10 cellular contexts compared by ENCODE assay signal in genomic region chr20:44448753-44449546, GRCh38. TPM values are rescaled to one million over a fixed set of nuclear protein-coding genes. Genes with fewer than 3 reads are reported as not detected.
DNase-seq lines count a peak whose midpoint lies in the region; ATAC-seq and TF ChIP-seq lines count a peak whose summit lies in the region.
"Had no signal": no experiment of that assay in that cellular context is flagged by ENCODE, and none has a peak within 500 bp of the region (broad histone marks: within the 10 kb centered on the region; RNA-seq: fewer than 3 reads in every experiment).

No MANE protein-coding gene starts in this region.

- no peaks in the 10 kb centered on the region for H3K36me3 ChIP-seq in Loucy (ENCODE audit: insufficient read depth, low read length)

- no peaks in the 10 kb centered on the region for H3K27me3 Mint-ChIP-seq in activated CD4-positive, alpha-beta memory T cell treated with anti-CD3 and anti-CD28 coated beads for 36 hours
- peaks cover 8% of the 10 kb centered on the region for H3K27me3 Mint-ChIP-seq in activated CD4-positive, alpha-beta memory T cell treated with anti-CD3 and anti-CD28 coated beads, Interleukin-2, amount 10 ng/mL, durations not matched to agents 7 days and 5 days
- H3K27me3 Mint-ChIP-seq in progenitor cell of endocrine pancreas = no peaks in the 10 kb centered on the region
- H3K27me3 Mint-ChIP-seq: stimulated activated naive CD8-positive, alpha-beta T cell treated with anti-CD3 and anti-CD28 coated beads, Interleukin-15, Interleukin-2, amounts not matched to agents 100 ng/mL and 50 ng/mL, for 24 hours had no signal

- no peaks in the 10 kb centered on the region for H3F3A ChIP-seq in Loucy (ENCODE audit: low read depth)

- H3K9me3 ChIP-seq in Loucy (ENCODE audit: insufficient read depth, low read depth, low read length) = no peaks in the 10 kb centered on the region

- DNase-seq in activated CD4-positive, alpha-beta memory T cell treated with anti-CD3 and anti-CD28 coated beads for 36 hours = peak; percentile 17
- no peak for DNase-seq in activated CD4-positive, alpha-beta memory T cell treated with anti-CD3 and anti-CD28 coated beads, Interleukin-2, amount 10 ng/mL, durations not matched to agents 7 days and 5 days
- peak; percentile 26 for DNase-seq in choroid plexus epithelial cell (ENCODE audit: low read depth)
- no peak for DNase-seq in progenitor cell of endocrine pancreas (ENCODE audit: low spot score, unreplicated experiment)
- no peak for DNase-seq in KBM-7
- no peak for DNase-seq in AG08395 (ENCODE audit: low spot score)

- H3K9me3 Mint-ChIP-seq in activated CD4-positive, alpha-beta memory T cell treated with anti-CD3 and anti-CD28 coated beads for 36 hours = no peaks in the 10 kb centered on the region
- no peaks in the 10 kb centered on the region for H3K9me3 Mint-ChIP-seq in activated CD4-positive, alpha-beta memory T cell treated with anti-CD3 and anti-CD28 coated beads, Interleukin-2, amount 10 ng/mL, durations not matched to agents 7 days and 5 days
- H3K9me3 Mint-ChIP-seq in progenitor cell of endocrine pancreas (ENCODE audit: low read depth) = no peaks in the 10 kb centered on the region
- H3K9me3 Mint-ChIP-seq: stimulated activated naive CD8-positive, alpha-beta T cell treated with anti-CD3 and anti-CD28 coated beads, Interleukin-15, Interleukin-2, amounts not matched to agents 100 ng/mL and 50 ng/mL, for 24 hours had no signal

- H3K27ac Mint-ChIP-seq in activated CD4-positive, alpha-beta memory T cell treated with anti-CD3 and anti-CD28 coated beads for 36 hours = no peak overlapping the region
- H3K27ac Mint-ChIP-seq in activated CD4-positive, alpha-beta memory T cell treated with anti-CD3 and anti-CD28 coated beads, Interleukin-2, amount 10 ng/mL, durations not matched to agents 7 days and 5 days = no peak overlapping the region
- H3K27ac Mint-ChIP-seq in progenitor cell of endocrine pancreas = no peak overlapping the region
- H3K27ac Mint-ChIP-seq: stimulated activated naive CD8-positive, alpha-beta T cell treated with anti-CD3 and anti-CD28 coated beads, Interleukin-15, Interleukin-2, amounts not matched to agents 100 ng/mL and 50 ng/mL, for 24 hours had no signal

- no peaks in the 10 kb centered on the region for H3K36me3 Mint-ChIP-seq in activated CD4-positive, alpha-beta memory T cell treated with anti-CD3 and anti-CD28 coated beads for 36 hours
- no peaks in the 10 kb centered on the region for H3K36me3 Mint-ChIP-seq in activated CD4-positive, alpha-beta memory T cell treated with anti-CD3 and anti-CD28 coated beads, Interleukin-2, amount 10 ng/mL, durations not matched to agents 7 days and 5 days (ENCODE audit: low read depth)
- no peaks in the 10 kb centered on the region for H3K36me3 Mint-ChIP-seq in progenitor cell of endocrine pancreas (ENCODE audit: insufficient read depth)

- H3K27me3 ChIP-seq in Loucy (ENCODE audit: insufficient read depth, low read length, poor library complexity, severe bottlenecking) = no peaks in the 10 kb centered on the region

- POLR2A ChIA-PET in activated CD4-positive, alpha-beta memory T cell treated with anti-CD3 and anti-CD28 coated beads for 36 hours (lab: Charles Lee) = no interaction called here
- POLR2A ChIA-PET in activated CD4-positive, alpha-beta memory T cell treated with anti-CD3 and anti-CD28 coated beads, Interleukin-2, amount 10 ng/mL, durations not matched to agents 7 days and 5 days (lab: Charles Lee) = no interaction called here

- no peak overlapping the region for H3K9ac ChIP-seq in Loucy (ENCODE audit: low read depth, low read length, poor library complexity, severe bottlenecking)

- no peaks in the 10 kb centered on the region for H3K4me1 ChIP-seq in Loucy (ENCODE audit: insufficient read depth, low read length, poor library complexity, severe bottlenecking)

- TF ChIP-seq CTCF in Loucy (conservative IDR thresholded peaks at IDR 0.05; ENCODE audit: low read length) (peak; percentile 73), choroid plexus epithelial cell (conservative IDR thresholded peaks at IDR 0.05; ENCODE audit: low read depth, low read length) (peak; percentile 47), progenitor cell of endocrine pancreas (IDR thresholded peaks at IDR 0.05; ENCODE audit: unreplicated experiment) (peak; percentile 35)

- no peaks in the 10 kb centered on the region for H3K4me1 Mint-ChIP-seq in activated CD4-positive, alpha-beta memory T cell treated with anti-CD3 and anti-CD28 coated beads for 36 hours (ENCODE audit: low read depth)
- no peaks in the 10 kb centered on the region for H3K4me1 Mint-ChIP-seq in activated CD4-positive, alpha-beta memory T cell treated with anti-CD3 and anti-CD28 coated beads, Interleukin-2, amount 10 ng/mL, durations not matched to agents 7 days and 5 days
- peaks cover 11% of the 10 kb centered on the region for H3K4me1 Mint-ChIP-seq in progenitor cell of endocrine pancreas (ENCODE audit: low read depth)

- H3K4me3 Mint-ChIP-seq in activated CD4-positive, alpha-beta memory T cell treated with anti-CD3 and anti-CD28 coated beads for 36 hours = no peak overlapping the region
- H3K4me3 Mint-ChIP-seq in activated CD4-positive, alpha-beta memory T cell treated with anti-CD3 and anti-CD28 coated beads, Interleukin-2, amount 10 ng/mL, durations not matched to agents 7 days and 5 days = no peak overlapping the region
- no peak overlapping the region for H3K4me3 Mint-ChIP-seq in progenitor cell of endocrine pancreas (ENCODE audit: low read depth)
- H3K4me3 Mint-ChIP-seq: stimulated activated naive CD8-positive, alpha-beta T cell treated with anti-CD3 and anti-CD28 coated beads, Interleukin-15, Interleukin-2, amounts not matched to agents 100 ng/mL and 50 ng/mL, for 24 hours had no signal

- in situ Hi-C loops in KBM-7 (cut with MboI; ENCODE audit: low pct_unique_long_range_greater_than_20kb, low sequenced_read_pairs) = no loop called here

- no peaks in the 10 kb centered on the region for H4K20me1 ChIP-seq in Loucy (ENCODE audit: insufficient read depth, low read length, poor library complexity, severe bottlenecking)

- CTCF ChIA-PET in activated CD4-positive, alpha-beta memory T cell treated with anti-CD3 and anti-CD28 coated beads for 36 hours (lab: Charles Lee) = no interaction called here
- CTCF ChIA-PET in activated CD4-positive, alpha-beta memory T cell treated with anti-CD3 and anti-CD28 coated beads, Interleukin-2, amount 10 ng/mL, durations not matched to agents 7 days and 5 days (lab: Charles Lee) = interaction anchor here (0.5 kb wide), 1 partner anchor 25 kb away, joined by 3 read pairs; no protein-coding TSS in a partner anchor

- no peak overlapping the region for H3K4me2 ChIP-seq in Loucy (ENCODE audit: low read depth, low read length, poor library complexity, severe bottlenecking)

- H3K9me2 ChIP-seq in Loucy (replicated peaks; ENCODE audit: low read depth, low read length) = no peaks in the 10 kb centered on the region

- intact Hi-C loops in activated CD4-positive, alpha-beta memory T cell treated with anti-CD3 and anti-CD28 coated beads for 36 hours (cut with micrococcal nuclease) = no loop called here

- no peak for ATAC-seq in GM18870 (IDR thresholded peaks at IDR 0.05; ENCODE audit: unreplicated experiment)

- no peaks in the 10 kb centered on the region for H3K79me2 ChIP-seq in Loucy (ENCODE audit: insufficient read depth, low read length)

- H3K4me3 ChIP-seq in Loucy (ENCODE audit: low read length, poor library complexity, severe bottlenecking) = no peak overlapping the region
- no peak overlapping the region for H3K4me3 ChIP-seq in choroid plexus epithelial cell (ENCODE audit: low read depth, low read length)
- H3K4me3 ChIP-seq: SK-N-MC had no signal

- no peak overlapping the region for H2AFZ ChIP-seq in Loucy (ENCODE audit: low read length)

RNA-seq across cellular contexts. Expression of gene TTPAL, which starts 26.7 kb away (rescaled TPM):
- 10 to 100 TPM; 18.1 to 18.6 TPM for total RNA-seq in activated CD4-positive, alpha-beta memory T cell treated with anti-CD3 and anti-CD28 coated beads for 36 hours
- total RNA-seq in activated CD4-positive, alpha-beta memory T cell treated with anti-CD3 and anti-CD28 coated beads, Interleukin-2, amount 10 ng/mL, durations not matched to agents 7 days and 5 days = 10 to 100 TPM; 15.5 to 16.6 TPM
- total RNA-seq in progenitor cell of endocrine pancreas = 23.8 and 25.2 TPM in 2 replicates

Comparison
In these comparisons a context has a peak if more than half of its experiments do, and no peak if none do; other contexts are left out.
1. DNase-seq: peak in activated CD4-positive, alpha-beta memory T cell treated with anti-CD3 and anti-CD28 coated beads for 36 hours (single experiment) and choroid plexus epithelial cell (single experiment); none in activated CD4-positive, alpha-beta memory T cell treated with anti-CD3 and anti-CD28 coated beads, Interleukin-2, amount 10 ng/mL, durations not matched to agents 7 days and 5 days (single experiment), progenitor cell of endocrine pancreas (single experiment), KBM-7 (single experiment) and AG08395 (single experiment).
2. Peak in every context shown above with its lines, with median percentiles within 50 percentile points of each other: CTCF ChIP-seq.